Comparison of ENCODE assay signal across 3 cellular contexts in genomic region chr17:45777388-45777787, GRCh38.
TF ChIP-seq lines count a peak whose summit lies in the region.

No MANE protein-coding gene starts in this region.

TF ChIP-seq in GM23338, 12 proteins besides CTCF, POLR2A, EP300 and RAD21 (continued from another document):
- TF ChIP-seq ZNF114 (CRISPR knock-in tag; IDR thresholded peaks at IDR 0.05) = no peak
- TF ChIP-seq REST (IDR thresholded peaks at IDR 0.05; ENCODE audit: unreplicated experiment) = peak; percentile 79
- TF ChIP-seq EZH2phosphoT487 (IDR thresholded peaks at IDR 0.05; ENCODE audit: unreplicated experiment) = no peak
- no peak for TF ChIP-seq CREB1 (CRISPR knock-in tag; IDR thresholded peaks at IDR 0.05; ENCODE audit: low read depth)

TF ChIP-seq in Ishikawa, 13 proteins besides CTCF, POLR2A, EP300 and RAD21:
- peak; percentile 85 for TF ChIP-seq REST (IDR thresholded peaks at IDR 0.05; ENCODE audit: low read depth)
- TF ChIP-seq CREB1 (IDR thresholded peaks at IDR 0.05; ENCODE audit: low read depth) = no peak

TF ChIP-seq in H1, 55 proteins besides CTCF, POLR2A, EP300 and RAD21 (continued from another document):
- TF ChIP-seq SIN3A (conservative IDR thresholded peaks at IDR 0.05 in 1 of 2, IDR thresholded peaks at IDR 0.05 in 1 of 2; ENCODE audit: low read depth in 1 of 2, low read length in 2 of 2) = 0 out of 4 replicates have a peak, but pooled peaks have one; percentile 49 to 58
